In the genomic region with DNA sequence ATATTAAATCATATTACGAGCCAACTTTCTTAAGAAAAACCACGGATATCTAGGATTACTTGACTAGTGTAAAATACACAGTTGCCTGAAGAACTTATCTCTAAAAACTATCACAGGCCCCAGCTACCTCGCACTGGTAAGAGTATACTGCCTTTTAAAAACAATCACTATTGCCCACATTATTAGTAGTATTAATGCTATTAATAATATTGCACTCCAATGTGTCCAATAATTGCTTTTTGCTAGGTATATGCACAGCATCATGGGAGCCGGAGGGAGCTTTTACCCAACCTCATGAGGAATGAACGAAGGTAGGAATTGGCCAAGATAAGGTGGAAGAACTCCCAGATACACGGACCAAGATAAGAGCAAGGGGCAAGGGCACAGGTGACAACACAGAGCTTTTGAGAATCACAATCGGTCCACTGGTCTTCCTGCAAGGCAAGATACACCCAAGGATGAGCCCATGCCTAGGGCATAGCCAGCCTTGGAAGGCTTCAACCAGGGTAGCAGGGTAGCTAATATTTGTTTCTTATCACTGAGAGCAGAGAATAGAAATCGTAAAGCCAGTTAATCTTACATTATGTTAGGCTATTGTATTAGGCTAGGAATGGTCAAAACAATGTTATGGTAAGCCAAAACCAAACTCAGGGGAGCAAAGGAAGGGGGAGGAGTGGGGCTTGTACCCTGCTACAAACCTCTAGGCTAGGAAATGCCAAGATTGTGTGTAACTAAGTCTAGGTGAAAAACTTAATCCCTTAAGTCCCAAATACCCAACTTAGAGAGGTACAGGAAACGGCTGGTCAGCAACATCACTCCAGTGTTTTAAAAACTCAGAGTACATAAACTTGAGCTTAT, we compare ENCODE assay signal across 1 cellular context.
TF ChIP-seq lines count a peak whose summit lies in the region.

No MANE protein-coding gene starts in this region.

TF ChIP-seq in neural cell, 6 proteins besides CTCF, POLR2A, EP300 and RAD21 (continued from another document):
- TF ChIP-seq, protein P1, sequence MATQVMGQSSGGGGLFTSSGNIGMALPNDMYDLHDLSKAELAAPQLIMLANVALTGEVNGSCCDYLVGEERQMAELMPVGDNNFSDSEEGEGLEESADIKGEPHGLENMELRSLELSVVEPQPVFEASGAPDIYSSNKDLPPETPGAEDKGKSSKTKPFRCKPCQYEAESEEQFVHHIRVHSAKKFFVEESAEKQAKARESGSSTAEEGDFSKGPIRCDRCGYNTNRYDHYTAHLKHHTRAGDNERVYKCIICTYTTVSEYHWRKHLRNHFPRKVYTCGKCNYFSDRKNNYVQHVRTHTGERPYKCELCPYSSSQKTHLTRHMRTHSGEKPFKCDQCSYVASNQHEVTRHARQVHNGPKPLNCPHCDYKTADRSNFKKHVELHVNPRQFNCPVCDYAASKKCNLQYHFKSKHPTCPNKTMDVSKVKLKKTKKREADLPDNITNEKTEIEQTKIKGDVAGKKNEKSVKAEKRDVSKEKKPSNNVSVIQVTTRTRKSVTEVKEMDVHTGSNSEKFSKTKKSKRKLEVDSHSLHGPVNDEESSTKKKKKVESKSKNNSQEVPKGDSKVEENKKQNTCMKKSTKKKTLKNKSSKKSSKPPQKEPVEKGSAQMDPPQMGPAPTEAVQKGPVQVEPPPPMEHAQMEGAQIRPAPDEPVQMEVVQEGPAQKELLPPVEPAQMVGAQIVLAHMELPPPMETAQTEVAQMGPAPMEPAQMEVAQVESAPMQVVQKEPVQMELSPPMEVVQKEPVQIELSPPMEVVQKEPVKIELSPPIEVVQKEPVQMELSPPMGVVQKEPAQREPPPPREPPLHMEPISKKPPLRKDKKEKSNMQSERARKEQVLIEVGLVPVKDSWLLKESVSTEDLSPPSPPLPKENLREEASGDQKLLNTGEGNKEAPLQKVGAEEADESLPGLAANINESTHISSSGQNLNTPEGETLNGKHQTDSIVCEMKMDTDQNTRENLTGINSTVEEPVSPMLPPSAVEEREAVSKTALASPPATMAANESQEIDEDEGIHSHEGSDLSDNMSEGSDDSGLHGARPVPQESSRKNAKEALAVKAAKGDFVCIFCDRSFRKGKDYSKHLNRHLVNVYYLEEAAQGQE (IDR thresholded peaks at IDR 0.05; ENCODE audit: borderline replicate concordance): no peak
